Comparison of ENCODE assay signal across 1 cellular context in genomic region chr7:95205821-95206220, GRCh38.
TF ChIP-seq lines count a peak whose summit lies in the region.

No MANE protein-coding gene starts in this region.

TF ChIP-seq in SK-N-SH, 30 proteins besides CTCF, POLR2A, EP300 and RAD21 (continued from another document):
- TF ChIP-seq REST (IDR thresholded peaks at IDR 0.05; ENCODE audit: low read depth, low read length) (no peak), USF2 (IDR thresholded peaks at IDR 0.05; ENCODE audit: borderline replicate concordance, low read depth, low read length) (no peak), RCOR1 (IDR thresholded peaks at IDR 0.05; ENCODE audit: low read length) (no peak), GABPA (IDR thresholded peaks at IDR 0.05; ENCODE audit: low read depth) (no peak), GATA2 (CRISPR knock-in tag; IDR thresholded peaks at IDR 0.05) (no peak), ELF1 (IDR thresholded peaks at IDR 0.05) (no peak), TEAD4 (IDR thresholded peaks at IDR 0.05; ENCODE audit: borderline replicate concordance, insufficient read depth) (peak; percentile 47; the same call in 1 of the 2 replicates), RXRA (IDR thresholded peaks at IDR 0.05; ENCODE audit: borderline replicate concordance, low read depth) (no peak), CHD2 (IDR thresholded peaks at IDR 0.05; ENCODE audit: low read length, partially characterized antibody) (no peak), FOSL2 (IDR thresholded peaks at IDR 0.05; ENCODE audit: borderline replicate concordance, low read depth) (peak; percentile 88), SMC3 (IDR thresholded peaks at IDR 0.05; ENCODE audit: low read depth, low read length) (no peak), MEF2A (IDR thresholded peaks at IDR 0.05; ENCODE audit: borderline replicate concordance, low read depth) (0 out of 2 replicates have a peak, but pooled peaks have one; percentile 30), PBX3 (IDR thresholded peaks at IDR 0.05) (peak; percentile 32), MAX (IDR thresholded peaks at IDR 0.05; ENCODE audit: low read depth) (0 out of 2 replicates have a peak, but pooled peaks have one; percentile 35), RFX5 (IDR thresholded peaks at IDR 0.05; ENCODE audit: low read length) (no peak), TAF1 (IDR thresholded peaks at IDR 0.05; ENCODE audit: borderline replicate concordance, low read depth, low read length) (no peak)
